Comparison of ENCODE assay signal across 8 cellular contexts in the genomic region with DNA sequence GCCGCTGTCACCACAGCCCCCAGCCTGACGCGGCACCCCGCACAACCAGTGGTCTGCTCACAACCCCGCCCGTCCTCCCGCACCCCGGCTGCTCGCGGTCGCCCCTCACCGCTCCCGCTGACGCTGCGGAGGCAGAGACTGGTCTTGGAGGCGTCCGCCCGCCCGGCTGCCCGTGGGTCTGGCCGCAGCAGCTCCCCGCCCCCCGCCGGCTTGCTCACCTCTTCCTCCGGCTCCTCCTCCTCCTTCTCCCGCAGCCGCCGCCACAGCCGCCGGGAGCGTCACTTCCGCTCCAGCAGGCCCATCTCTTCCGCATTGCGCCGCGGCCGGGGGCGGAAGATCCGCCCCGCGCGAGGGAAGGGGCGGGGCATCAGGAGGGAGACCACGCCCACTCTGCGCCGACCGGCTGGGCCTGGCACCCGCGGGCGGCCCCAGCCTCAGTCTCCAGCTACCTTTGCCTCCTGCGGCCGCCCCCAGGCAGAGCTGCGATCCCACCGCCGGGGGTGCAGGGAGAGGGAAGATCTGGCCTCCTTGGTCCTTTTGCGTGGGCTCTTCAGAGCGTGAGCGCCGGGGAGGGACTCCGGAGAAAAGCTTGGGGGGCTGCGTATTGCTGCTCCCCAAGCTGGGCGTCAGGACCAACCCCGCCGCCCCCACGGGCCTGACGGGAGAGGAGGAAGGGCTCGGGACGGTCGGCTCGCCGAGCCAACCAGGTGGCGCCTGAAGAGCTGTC. TPM values are rescaled to one million over a fixed set of nuclear protein-coding genes. Genes with fewer than 3 reads are reported as not detected.
DNase-seq lines count a peak whose midpoint lies in the region; ATAC-seq and TF ChIP-seq lines count a peak whose summit lies in the region.

SYNJ1 (minus strand) TSS at position 286 of the 727 bp plus-strand sequence. CDS start 1,118 bp downstream, outside the sequence.

- H3K27me3 ChIP-seq in heart right ventricle = no peaks in the 10 kb centered on the region
- no peaks in the 10 kb centered on the region for H3K27me3 ChIP-seq in upper lobe of right lung

- H3K27me3 Mint-ChIP-seq in progenitor cell of endocrine pancreas = no peaks in the 10 kb centered on the region

- TF ChIP-seq CTCF in heart right ventricle (IDR thresholded peaks at IDR 0.05) = no peak
- no peak for TF ChIP-seq CTCF in progenitor cell of endocrine pancreas (IDR thresholded peaks at IDR 0.05; ENCODE audit: unreplicated experiment)
- no peak for TF ChIP-seq CTCF in upper lobe of right lung (IDR thresholded peaks at IDR 0.05)

- no peaks in the 10 kb centered on the region for H3K9me3 ChIP-seq in heart right ventricle
- H3K9me3 ChIP-seq in upper lobe of right lung = no peaks in the 10 kb centered on the region

- peak; percentile 92 for ATAC-seq in GM18498 (IDR thresholded peaks at IDR 0.05; ENCODE audit: unreplicated experiment)
- ATAC-seq in HG02885 (IDR thresholded peaks at IDR 0.05; ENCODE audit: poor library complexity, unreplicated experiment) = peak; percentile 94
- peak; percentile 98 to 99 (median 99) for ATAC-seq in heart right ventricle
- ATAC-seq in upper lobe of right lung = peak; percentile 99

- no peaks in the 10 kb centered on the region for H3K9me3 Mint-ChIP-seq in progenitor cell of endocrine pancreas (ENCODE audit: low read depth)

- 0 to 1% methylated on average over 60 to 71 of the region's 72 CpGs for WGBS in heart right ventricle, 2 donors

- peak within 1 kb of the TSS; percentile 75 to 94 (median 89) for H3K4me3 ChIP-seq in heart right ventricle
- peak within 1 kb of the TSS; percentile 97 for H3K4me3 ChIP-seq in upper lobe of right lung

- peak within 1 kb of the TSS; percentile 93 for H3K27ac Mint-ChIP-seq in progenitor cell of endocrine pancreas

- peaks cover 0 to 22% (median 0%) of the 10 kb centered on the region in 9 donors for H3K36me3 ChIP-seq in heart right ventricle
- peaks cover 4% of the 10 kb centered on the region for H3K36me3 ChIP-seq in upper lobe of right lung

- no peaks in the 10 kb centered on the region for H3K36me3 Mint-ChIP-seq in progenitor cell of endocrine pancreas (ENCODE audit: insufficient read depth)

- H3K4me1 ChIP-seq in heart right ventricle (peaks cover 0 to 41% (median 19%) of the 10 kb centered on the region in 9 donors), upper lobe of right lung (peaks cover 11% of the 10 kb centered on the region)

- DNase-seq in NCI-H1694 (lab: John Stamatoyannopoulos, UW) (peak; percentile 84), amniotic epithelial cell (ENCODE audit: low read depth) (peak; percentile 91), heart right ventricle (peak; percentile 95 to 97), progenitor cell of endocrine pancreas (ENCODE audit: low spot score, unreplicated experiment) (peak; percentile 89), upper lobe of right lung (peak; percentile 99)

- H3K27ac ChIP-seq in heart right ventricle = peak within 1 kb of the TSS; percentile 67 to 97 (median 92)
- H3K27ac ChIP-seq in upper lobe of right lung = peak within 1 kb of the TSS; percentile 93

- H3K4me1 Mint-ChIP-seq in progenitor cell of endocrine pancreas (ENCODE audit: low read depth) = peaks cover 12% of the 10 kb centered on the region

- intact Hi-C loops in T-helper 1 cell treated with Interleukin-12 subunit alpha and Interleukin-12 subunit beta and Interleukin-4 antibody, amounts not matched to agents 30 ng/mL and 1 ng/mL, for 36 hours (cut with micrococcal nuclease) = loop anchor here (1.0 to 10.0 kb wide), 17 partner anchors 16 to 1173 kb away; partner anchors contain the start of genes CFAP298, DNAJC28, EVA1C and GART
- intact Hi-C loops in heart right ventricle (cut with DNase I) = loop anchor here in 3 of 10 donors (5.0 kb wide), 3 partner anchors 39 to 336 kb away; partner anchors contain the start of genes PAXBP1 (in 2 of the 3) and URB1 (in 1 of the 3)
- intact Hi-C loops in upper lobe of right lung (cut with DNase I) = no loop called here

- peak within 1 kb of the TSS; percentile 98 for H3K4me3 Mint-ChIP-seq in progenitor cell of endocrine pancreas (ENCODE audit: low read depth)

RNA-seq across cellular contexts. Expression of gene SYNJ1, which starts in this region (rescaled TPM):
- total RNA-seq in T-helper 1 cell treated with Interleukin-12 subunit alpha and Interleukin-12 subunit beta and Interleukin-4 antibody, amounts not matched to agents 30 ng/mL and 1 ng/mL, for 36 hours = 20.6 and 24.8 TPM in 2 replicates
- total RNA-seq in heart right ventricle (10 to 100 TPM in 8 of 10 donors, 1 to 10 TPM in 2; 8.8 to 15.6 (median 12.6) TPM), progenitor cell of endocrine pancreas (9.5 and 10.1 TPM in 2 replicates), upper lobe of right lung (22.1 TPM)
- 1 to 10 TPM; 5.0 to 9.7 TPM for polyA plus RNA-seq in heart right ventricle

Comparison
In these comparisons a context has a peak if more than half of its experiments do, and no peak if none do; other contexts are left out.
1. Peak in every context shown above with its lines: DNase-seq, ATAC-seq, H3K4me3 ChIP-seq and H3K27ac ChIP-seq.